21 cellular contexts compared by ENCODE assay signal in the genomic region with DNA sequence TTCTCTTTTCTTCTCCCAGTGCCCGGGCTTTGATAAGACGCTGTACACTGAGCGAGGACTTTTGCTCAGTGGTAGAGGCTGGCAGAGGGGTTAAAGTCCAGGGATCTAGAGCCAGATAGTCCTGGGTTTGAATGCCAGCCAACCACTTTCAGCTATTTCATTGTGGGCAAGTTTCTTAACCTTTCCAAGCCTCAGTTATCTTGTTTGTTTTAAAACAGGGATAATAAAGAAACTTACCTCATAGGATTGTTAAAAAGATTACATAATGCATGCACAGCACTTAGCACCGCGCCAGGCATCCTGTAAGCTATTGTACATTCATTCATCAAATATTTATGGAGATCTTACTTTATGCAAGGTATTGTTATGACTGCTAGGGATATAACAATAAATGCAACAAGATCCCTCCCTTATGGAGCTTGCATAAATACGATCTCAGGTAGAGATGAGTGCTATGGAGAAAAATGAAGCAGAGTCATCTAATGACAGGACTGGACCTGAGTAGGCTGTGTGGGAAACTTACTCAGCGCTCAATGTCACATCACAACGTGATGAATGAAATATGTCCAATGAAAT.
DNase-seq lines count a peak whose midpoint lies in the region; ATAC-seq, FAIRE-seq and TF ChIP-seq lines count a peak whose summit lies in the region.
"Had no signal": no experiment of that assay in that cellular context is flagged by ENCODE, and none has a peak within 500 bp of the region (broad histone marks: within the 10 kb centered on the region; RNA-seq: fewer than 3 reads in every experiment).

No MANE protein-coding gene starts in this region.

- in situ Hi-C loops in HepG2 (cut with HindIII; ENCODE audit: extremely low pct_ligation_motif_present, low pct_unique_long_range_greater_than_20kb) = no loop called here

- DNase-seq in HepG2 (ENCODE audit: low spot score) (no peak), Peyer's patch (peak in 2 of 3 donors; percentile 68 to 87), hepatocyte (ENCODE audit: low spot score) (peak; percentile 55), upper lobe of right lung (no peak), D721Med (ENCODE audit: insufficient read length, low spot score) (no peak), left cardiac atrium (no peak)
- DNase-seq: activated CD4-positive, alpha-beta T cell treated with anti-CD3 and anti-CD28 coated beads for 4 hours; activated naive CD4-positive, alpha-beta T cell treated with anti-CD3 and anti-CD28 coated beads for 36 hours; activated T-cell treated with anti-CD3 and anti-CD28 coated beads for 4 hours; C1 segment of cervical spinal cord; heart left ventricle; mesendoderm; NCI-H187 treated with DMSO at 0.1 percent for 48 hours; NCI-H524 treated with DMSO at 0.1 percent for 48 hours; uterus had no signal

- no peak for FAIRE-seq in HepG2 (lab: Jason Lieb, UNC)
- FAIRE-seq in D721Med (lab: Jason Lieb, UNC) = no peak
- FAIRE-seq: GM18507, islet of Langerhans had no signal

- H4K20me1 ChIP-seq in HepG2 (ENCODE audit: insufficient read depth, low read length) (no peaks in the 10 kb centered on the region), hepatocyte (ENCODE audit: insufficient read depth, poor library complexity, severe bottlenecking) (no peaks in the 10 kb centered on the region)

- no peak overlapping the region for H3K4me2 ChIP-seq in HepG2 (ENCODE audit: low read depth, low read length)
- no peak overlapping the region for H3K4me2 ChIP-seq in hepatocyte

- ATAC-seq in HepG2 (no peak), upper lobe of right lung (peak; percentile 22), GM21825 (IDR thresholded peaks at IDR 0.05; ENCODE audit: unreplicated experiment) (no peak), left cardiac atrium (no peak)
- ATAC-seq: heart left ventricle, SK-N-SH treated with all-trans-retinoic acid at 6 μM for 48 hours had no signal

- H3K79me2 ChIP-seq in HepG2 (ENCODE audit: insufficient read depth, low read length) (no peaks in the 10 kb centered on the region), hepatocyte (no peaks in the 10 kb centered on the region)

- no peak overlapping the region for H3K27ac ChIP-seq in liver (ENCODE audit: low read depth in 1 of 2, low read length in 2 of 2)
- no peak overlapping the region for H3K27ac ChIP-seq in HepG2 (ENCODE audit: extremely low read length, insufficient read depth, low read length)
- H3K27ac ChIP-seq in Peyer's patch = peak overlapping the region in 3 of 4 donors; percentile 4 to 67 (median 39)
- peak overlapping the region; percentile 58 for H3K27ac ChIP-seq in hepatocyte
- no peak overlapping the region for H3K27ac ChIP-seq in upper lobe of right lung
- H3K27ac ChIP-seq: esophagus muscularis mucosa, heart left ventricle, uterus had no signal

- H3K4me1 ChIP-seq in liver (ENCODE audit: control insufficient read depth in 4 of 4, insufficient read depth in 4 of 4, low read length in 3 of 4) (peaks cover 2 to 15% (median 9%) of the 10 kb centered on the region in 4 donors), HepG2 (ENCODE audit: insufficient read depth, low read length) (no peaks in the 10 kb centered on the region), Peyer's patch (peaks cover 0 to 30% (median 2%) of the 10 kb centered on the region in 4 donors), hepatocyte (ENCODE audit: insufficient read depth) (peaks cover 18% of the 10 kb centered on the region), upper lobe of right lung (no peaks in the 10 kb centered on the region)
- H3K4me1 ChIP-seq: uterus had no signal

- no TSS peak for BruUV-seq in HepG2 (replicated peaks; lab: Mats Ljungman, UMichigan)

- H3K4me3 ChIP-seq in liver (ENCODE audit: low read depth in 1 of 3, low read length in 3 of 3) (no peak overlapping the region), HepG2 (replicated peaks in 1 of 3; ENCODE audit: insufficient read depth in 1 of 3, low read depth in 2 of 3, low read length in 3 of 3) (no peak overlapping the region), Peyer's patch (no peak overlapping the region), hepatocyte (no peak overlapping the region), upper lobe of right lung (no peak overlapping the region)
- H3K4me3 ChIP-seq: esophagus muscularis mucosa, heart left ventricle, uterus had no signal

- TF ChIP-seq POLR2A in HepG2 (IDR thresholded peaks at IDR 0.05; ENCODE audit: insufficient read depth in 1 of 2, low read depth in 2 of 2, low read length in 2 of 2) (no peak), Peyer's patch (IDR thresholded peaks at IDR 0.05) (no peak)

- CTCF ChIA-PET in HepG2 (lab: Yijun Ruan, JAX; ENCODE audit: low intra/inter-chr PET ratio, low total read pairs) = no interaction called here

- TF ChIP-seq EP300 in HepG2 (IDR thresholded peaks at IDR 0.05; ENCODE audit: low read depth in 2 of 2, low read length in 2 of 2) (no peak), HepG2 (CRISPR knock-in tag; IDR thresholded peaks at IDR 0.05; ENCODE audit: borderline replicate concordance) (no peak)

- H3K9ac ChIP-seq in liver (ENCODE audit: low read depth in 1 of 2, low read length in 2 of 2) = no peak overlapping the region
- no peak overlapping the region for H3K9ac ChIP-seq in HepG2 (ENCODE audit: insufficient read depth, low read depth, low read length)

- POLR2A ChIA-PET in HepG2 (lab: Yijun Ruan, JAX) = no interaction called here

- TF ChIP-seq RAD21 in liver (IDR thresholded peaks at IDR 0.05) (peak; percentile 51 to 58), HepG2 (CRISPR knock-in tag; IDR thresholded peaks at IDR 0.05) (no peak)

- H3K9me3 ChIP-seq in liver (ENCODE audit: control insufficient read depth in 4 of 4, low read length in 3 of 4) = no peaks in the 10 kb centered on the region
- H3K9me3 ChIP-seq in HepG2 (ENCODE audit: low read length) = no peaks in the 10 kb centered on the region
- no peaks in the 10 kb centered on the region for H3K9me3 ChIP-seq in Peyer's patch
- H3K9me3 ChIP-seq in hepatocyte (ENCODE audit: low read depth) = no peaks in the 10 kb centered on the region
- H3K9me3 ChIP-seq in upper lobe of right lung = no peaks in the 10 kb centered on the region
- H3K9me3 ChIP-seq: esophagus muscularis mucosa, heart left ventricle, uterus had no signal

- no peaks in the 10 kb centered on the region for H3K27me3 ChIP-seq in liver (ENCODE audit: control insufficient read depth in 4 of 4, insufficient read depth in 4 of 4, low read length in 3 of 4)
- H3K27me3 ChIP-seq in HepG2 (ENCODE audit: control insufficient read depth in 1 of 2, insufficient read depth in 2 of 2, low read length in 2 of 2) = no peaks in the 10 kb centered on the region
- no peaks in the 10 kb centered on the region for H3K27me3 ChIP-seq in Peyer's patch
- H3K27me3 ChIP-seq in hepatocyte = no peaks in the 10 kb centered on the region
- H3K27me3 ChIP-seq in upper lobe of right lung = no peaks in the 10 kb centered on the region
- H3K27me3 ChIP-seq: esophagus muscularis mucosa, heart left ventricle, uterus had no signal

- WGBS in liver = 53% methylated on average over 8 of the region's 8 CpGs
- whole genome bisulfite sequencing in HepG2 (ENCODE audit: low lambda C conversion rate) = 94% methylated on average over 8 of the region's 8 CpGs
- 65% methylated on average over 8 of the region's 8 CpGs for WGBS in hepatocyte (ENCODE audit: low lambda C conversion rate, missing lambda C conversion rate)

- H2AFZ ChIP-seq in HepG2 (ENCODE audit: low read length) (no peak overlapping the region), hepatocyte (no peak overlapping the region)

- TF ChIP-seq CTCF in liver (IDR thresholded peaks at IDR 0.05; ENCODE audit: low read depth, low read length, missing input control) = no peak
- no peak for TF ChIP-seq CTCF in HepG2 (CRISPR knock-in tag; IDR thresholded peaks at IDR 0.05)
- TF ChIP-seq CTCF in Peyer's patch (IDR thresholded peaks at IDR 0.05) = no peak
- TF ChIP-seq CTCF in hepatocyte (IDR thresholded peaks at IDR 0.05; ENCODE audit: poor library complexity) = no peak
- no peak for TF ChIP-seq CTCF in upper lobe of right lung (IDR thresholded peaks at IDR 0.05)
- no peak for TF ChIP-seq CTCF in D721Med (IDR thresholded peaks at IDR 0.05; ENCODE audit: insufficient read depth, missing control alignments)

- no peaks in the 10 kb centered on the region for H3K9me2 ChIP-seq in hepatocyte (replicated peaks; ENCODE audit: insufficient read depth)

- peaks cover 2 to 39% (median 12%) of the 10 kb centered on the region in 4 donors for H3K36me3 ChIP-seq in liver (ENCODE audit: control insufficient read depth in 4 of 4, insufficient read depth in 3 of 4, low read depth in 1 of 4, low read length in 3 of 4)
- peaks cover 9 to 40% of the 10 kb centered on the region in 2 experiments for H3K36me3 ChIP-seq in HepG2 (replicated peaks in 1 of 2; ENCODE audit: control insufficient read depth in 1 of 2, insufficient read depth in 2 of 2, low read length in 2 of 2)
- peaks cover 0 to 12% (median 0%) of the 10 kb centered on the region in 3 donors for H3K36me3 ChIP-seq in Peyer's patch
- no peaks in the 10 kb centered on the region for H3K36me3 ChIP-seq in hepatocyte (replicated peaks; ENCODE audit: insufficient read depth, low read depth)
- peaks cover 67% of the 10 kb centered on the region for H3K36me3 ChIP-seq in upper lobe of right lung
- H3K36me3 ChIP-seq: uterus had no signal

- intact Hi-C loops in HepG2 (cut with micrococcal nuclease; ENCODE audit: unreplicated experiment) = no loop called here
- intact Hi-C loops in upper lobe of right lung (cut with DNase I) = no loop called here
- intact Hi-C loops in left cardiac atrium (cut with DNase I) = no loop called here

TF ChIP-seq in liver, 16 proteins besides CTCF, POLR2A, EP300 and RAD21 (continues in another document):
- peak; percentile 93 to 98 for TF ChIP-seq HNF4A (conservative IDR thresholded peaks at IDR 0.05)
- no peak for TF ChIP-seq NR2F2 (IDR thresholded peaks at IDR 0.05)

TF ChIP-seq in HepG2, 621 proteins besides CTCF, POLR2A, EP300 and RAD21 (continues in another document):
- TF ChIP-seq, protein P1, sequence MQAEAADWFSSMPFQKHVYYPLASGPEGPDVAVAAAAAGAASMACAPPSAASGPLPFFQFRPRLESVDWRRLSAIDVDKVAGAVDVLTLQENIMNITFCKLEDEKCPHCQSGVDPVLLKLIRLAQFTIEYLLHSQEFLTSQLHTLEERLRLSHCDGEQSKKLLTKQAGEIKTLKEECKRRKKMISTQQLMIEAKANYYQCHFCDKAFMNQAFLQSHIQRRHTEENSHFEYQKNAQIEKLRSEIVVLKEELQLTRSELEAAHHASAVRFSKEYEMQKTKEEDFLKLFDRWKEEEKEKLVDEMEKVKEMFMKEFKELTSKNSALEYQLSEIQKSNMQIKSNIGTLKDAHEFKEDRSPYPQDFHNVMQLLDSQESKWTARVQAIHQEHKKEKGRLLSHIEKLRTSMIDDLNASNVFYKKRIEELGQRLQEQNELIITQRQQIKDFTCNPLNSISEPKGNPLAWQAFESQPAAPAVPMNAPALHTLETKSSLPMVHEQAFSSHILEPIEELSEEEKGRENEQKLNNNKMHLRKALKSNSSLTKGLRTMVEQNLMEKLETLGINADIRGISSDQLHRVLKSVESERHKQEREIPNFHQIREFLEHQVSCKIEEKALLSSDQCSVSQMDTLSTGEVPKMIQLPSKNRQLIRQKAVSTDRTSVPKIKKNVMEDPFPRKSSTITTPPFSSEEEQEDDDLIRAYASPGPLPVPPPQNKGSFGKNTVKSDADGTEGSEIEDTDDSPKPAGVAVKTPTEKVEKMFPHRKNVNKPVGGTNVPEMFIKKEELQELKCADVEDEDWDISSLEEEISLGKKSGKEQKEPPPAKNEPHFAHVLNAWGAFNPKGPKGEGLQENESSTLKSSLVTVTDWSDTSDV (CRISPR knock-in tag; IDR thresholded peaks at IDR 0.05) = no peak
- TF ChIP-seq ZNF136 (CRISPR knock-in tag; IDR thresholded peaks at IDR 0.05; ENCODE audit: low read depth) = no peak

Comparison
In these comparisons a context has a peak if more than half of its experiments do, and no peak if none do; other contexts are left out.
1. H3K27ac ChIP-seq: peak in Peyer's patch (3 of 4) and hepatocyte (single experiment); none in liver (0 of 2), HepG2 (single experiment) and upper lobe of right lung (single experiment).
2. DNase-seq: peak in Peyer's patch (2 of 3) and hepatocyte (single experiment); none in HepG2 (single experiment), upper lobe of right lung (single experiment), D721Med (single experiment) and left cardiac atrium (single experiment).